In genomic region chr21:45820171-45821091, GRCh38 we compare ENCODE assay signal across 1 cellular context.
A peak's percentile ranks its signal among the peaks of the same experiment; 100 is the strongest.
TF ChIP-seq lines count a peak whose summit lies in the region.

No MANE protein-coding gene starts in this region.

TF ChIP-seq in SK-N-SH, 30 proteins besides CTCF, POLR2A, EP300 and RAD21 (continued from another document):
- TF ChIP-seq GABPA (IDR thresholded peaks at IDR 0.05; ENCODE audit: low read depth) = no peak
- TF ChIP-seq EZH2phosphoT487 (IDR thresholded peaks at IDR 0.05; ENCODE audit: borderline replicate concordance, low read depth) = no peak
- peak; percentile 26; the same call in 1 of the 2 replicates for TF ChIP-seq GATA2 (CRISPR knock-in tag; IDR thresholded peaks at IDR 0.05)
- no peak for TF ChIP-seq RFX5 (IDR thresholded peaks at IDR 0.05; ENCODE audit: low read length)
- no peak for TF ChIP-seq ZBTB33 (IDR thresholded peaks at IDR 0.05; ENCODE audit: borderline replicate concordance, low read depth)
- peak; percentile 28; the same call in 1 of the 2 replicates for TF ChIP-seq FOXJ3 (CRISPR knock-in tag; IDR thresholded peaks at IDR 0.05)
